ENCODE assay signal across 14 cellular contexts in genomic region chr9:69076550-69076949, GRCh38.
"Had no signal": no experiment of that assay in that cellular context is flagged by ENCODE, and none has a peak within 500 bp of the region (broad histone marks: within the 10 kb centered on the region; RNA-seq: fewer than 3 reads in every experiment).

No MANE protein-coding gene starts in this region.

- H3K36me3 ChIP-seq: neural progenitor cell, ovary, transverse colon, vagina had no signal

- H3K9me3 ChIP-seq: ovary, SK-N-SH, transverse colon, vagina had no signal

- H3K9me2 ChIP-seq: SK-N-SH had no signal

- H3K27ac ChIP-seq: neural progenitor cell, ovary, transverse colon, vagina had no signal

- H3K27me3 ChIP-seq: neural progenitor cell, ovary, transverse colon, vagina had no signal

- H3K4me3 ChIP-seq: neural progenitor cell, ovary, transverse colon, vagina had no signal

- H3K4me2 ChIP-seq: neural progenitor cell, SK-N-SH had no signal

- DNase-seq: activated CD4-positive, alpha-beta T cell treated with anti-CD3 and anti-CD28 coated beads, Interleukin-2, amount 50 U/mL, for 4 hours; activated gamma-delta T cell; hippocampal formation; mesenchymal stem cell; naive thymus-derived CD4-positive, alpha-beta T cell; ovary; SK-N-SH; stimulated activated CD4-positive, alpha-beta T cell treated with anti-CD3 and anti-CD28 coated beads, Interleukin-12 subunit alpha, Interleukin-12 subunit beta, amount 100 ng/mL, for 4 hours; stimulated activated CD4-positive, alpha-beta T cell treated with anti-CD3 and anti-CD28 coated beads, Interleukin-1b, Interleukin-23, amount 100 ng/mL, for 48 hours; stimulated activated CD8-positive, alpha-beta memory T cell treated with anti-CD3 and anti-CD28 coated beads, Interleukin-4, amount 100 ng/mL, for 48 hours; stimulated activated naive CD4-positive, alpha-beta T cell; transverse colon had no signal

- H2AFZ ChIP-seq: neural progenitor cell had no signal

- H3K4me1 ChIP-seq: neural progenitor cell, transverse colon had no signal
